ENCODE assay signal across 20 cellular contexts in the genomic region with DNA sequence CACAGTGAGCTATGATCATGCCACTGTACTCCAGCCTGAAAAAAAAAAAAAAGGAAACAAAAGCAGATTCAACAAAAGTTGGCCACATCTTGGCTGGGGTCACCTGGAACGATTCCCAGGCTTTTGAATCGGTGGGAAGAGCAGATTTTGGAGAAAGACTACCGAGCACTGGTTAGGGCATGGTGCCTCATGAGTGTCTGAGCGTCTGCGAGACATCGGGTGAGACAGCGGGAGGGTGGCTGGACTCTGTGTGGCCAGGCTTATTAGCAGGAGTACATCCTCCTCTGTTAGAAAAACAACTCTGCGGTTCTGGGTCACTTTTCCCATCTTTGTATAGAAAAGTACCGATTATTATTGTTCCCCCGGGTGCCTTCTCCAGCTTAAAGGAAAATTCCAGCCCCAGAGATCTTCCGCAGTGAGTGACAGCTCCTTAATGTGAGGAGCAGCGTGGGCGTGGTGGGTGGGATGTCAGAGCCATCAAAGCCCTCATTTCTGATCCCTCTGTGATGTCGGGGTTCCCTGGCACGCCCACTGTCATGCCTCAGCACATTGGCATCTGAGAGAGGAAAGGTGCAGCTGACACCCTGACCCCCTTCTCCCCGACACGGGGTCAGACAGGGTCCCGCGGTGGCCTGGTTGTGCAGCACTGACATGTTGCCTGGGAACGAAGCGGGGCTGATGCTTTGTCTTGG. TPM values are rescaled to one million over a fixed set of nuclear protein-coding genes. Genes with fewer than 3 reads are reported as not detected.
A peak's percentile ranks its signal among the peaks of the same experiment; 100 is the strongest.
DNase-seq lines count a peak whose midpoint lies in the region; ATAC-seq, FAIRE-seq and TF ChIP-seq lines count a peak whose summit lies in the region.
"Had no signal": no experiment of that assay in that cellular context is flagged by ENCODE, and none has a peak within 500 bp of the region (broad histone marks: within the 10 kb centered on the region; RNA-seq: fewer than 3 reads in every experiment).

No MANE protein-coding gene starts in this region.

- ATAC-seq in T-helper 17 cell (no peak), GM21723 (IDR thresholded peaks at IDR 0.05; ENCODE audit: unreplicated experiment) (no peak)
- ATAC-seq: body of pancreas; CD8-positive, alpha-beta T cell; stimulated activated memory B cell treated with anti-CD40 and anti-IgM and Interleukin-4, amounts not matched to agents 10 μg/mL and 1 μg/mL and 100 μg/mL, for 72 hours had no signal

- no peak for TF ChIP-seq POLR2A in GM12891 (IDR thresholded peaks at IDR 0.05; ENCODE audit: low read depth, low read length)

- peak; percentile 20 for FAIRE-seq in GM12891 (lab: Jason Lieb, UNC)
- FAIRE-seq: RCC 7860 had no signal

- H3K9me3 ChIP-seq in T-helper 17 cell (ENCODE audit: control insufficient read depth, low read length, poor library complexity, severe bottlenecking): no peaks in the 10 kb centered on the region
- H3K9me3 ChIP-seq: body of pancreas, suprapubic skin had no signal

- H3K27me3 Mint-ChIP-seq in T-helper 17 cell: peaks cover 11% of the 10 kb centered on the region
- no peaks in the 10 kb centered on the region for H3K27me3 Mint-ChIP-seq in endothelial cell (ENCODE audit: unreplicated experiment)

- H3K36me3 Mint-ChIP-seq in T-helper 17 cell (ENCODE audit: low read depth) (peaks cover 4% of the 10 kb centered on the region), endothelial cell (ENCODE audit: low read depth, unreplicated experiment) (no peaks in the 10 kb centered on the region)
- H3K36me3 Mint-ChIP-seq: activated naive CD8-positive, alpha-beta T cell treated with anti-CD3 and anti-CD28 coated beads for 36 hours; CD8-positive, alpha-beta T cell; stimulated activated memory B cell treated with anti-CD40 and anti-IgM and Interleukin-4, amounts not matched to agents 10 μg/mL and 1 μg/mL and 100 μg/mL, for 72 hours had no signal

- DNase-seq in GM12891 (ENCODE audit: insufficient read length, low spot score) (no peak), T-helper 17 cell (no peak), endothelial cell (ENCODE audit: low spot score) (no peak), putamen (ENCODE audit: low spot score) (peak; percentile 88), KG1 (lab: John Stamatoyannopoulos, UW) (no peak), A172 (ENCODE audit: low spot score) (no peak), DMS53 treated with DMSO at 0.1 percent for 48 hours (lab: John Stamatoyannopoulos, UW; ENCODE audit: unreplicated experiment) (no peak)
- DNase-seq: activated CD4-positive, alpha-beta T cell treated with anti-CD3 and anti-CD28 coated beads, Interleukin-2, amount 50 U/mL, for 4 hours; activated CD8-positive, alpha-beta memory T cell treated with anti-CD3 and anti-CD28 coated beads, Interleukin-2, amount 50 U/mL, for 48 hours; activated naive CD8-positive, alpha-beta T cell treated with anti-CD3 and anti-CD28 coated beads for 36 hours; CD8-positive, alpha-beta T cell; DMS153; mesenchymal stem cell; NCI-H510A; T-helper 9 cell had no signal

- no peak for TF ChIP-seq CTCF in endothelial cell (IDR thresholded peaks at IDR 0.05; ENCODE audit: unreplicated experiment)

- H3K4me1 Mint-ChIP-seq in T-helper 17 cell: peaks cover 7% of the 10 kb centered on the region
- H3K4me1 Mint-ChIP-seq in endothelial cell (ENCODE audit: unreplicated experiment): peaks cover 10% of the 10 kb centered on the region

- H3K9me3 Mint-ChIP-seq in endothelial cell (ENCODE audit: unreplicated experiment): no peaks in the 10 kb centered on the region
- H3K9me3 Mint-ChIP-seq: activated naive CD8-positive, alpha-beta T cell treated with anti-CD3 and anti-CD28 coated beads for 36 hours; CD8-positive, alpha-beta T cell; stimulated activated memory B cell treated with anti-CD40 and anti-IgM and Interleukin-4, amounts not matched to agents 10 μg/mL and 1 μg/mL and 100 μg/mL, for 72 hours had no signal

- H3K27ac Mint-ChIP-seq in T-helper 17 cell (peak overlapping the region; percentile 19), endothelial cell (ENCODE audit: unreplicated experiment) (peak overlapping the region; percentile 38)
- H3K27ac Mint-ChIP-seq: activated naive CD8-positive, alpha-beta T cell treated with anti-CD3 and anti-CD28 coated beads for 36 hours; CD8-positive, alpha-beta T cell; stimulated activated memory B cell treated with anti-CD40 and anti-IgM and Interleukin-4, amounts not matched to agents 10 μg/mL and 1 μg/mL and 100 μg/mL, for 72 hours had no signal

- H3K4me3 Mint-ChIP-seq in T-helper 17 cell (no peak overlapping the region), endothelial cell (ENCODE audit: unreplicated experiment) (no peak overlapping the region)
- H3K4me3 Mint-ChIP-seq: activated naive CD8-positive, alpha-beta T cell treated with anti-CD3 and anti-CD28 coated beads for 36 hours; CD8-positive, alpha-beta T cell; stimulated activated memory B cell treated with anti-CD40 and anti-IgM and Interleukin-4, amounts not matched to agents 10 μg/mL and 1 μg/mL and 100 μg/mL, for 72 hours had no signal

TF ChIP-seq in GM12891, 5 proteins besides CTCF, POLR2A, EP300 and RAD21:
- TF ChIP-seq SPI1 (IDR thresholded peaks at IDR 0.05; ENCODE audit: low read depth, low read length): no peak
- no peak for TF ChIP-seq POU2F2 (IDR thresholded peaks at IDR 0.05; ENCODE audit: low read depth, low read length)
- no peak for TF ChIP-seq PAX5 (IDR thresholded peaks at IDR 0.05; ENCODE audit: insufficient read depth, low read length, severe bottlenecking)

RNA-seq across cellular contexts. Expression of gene RGS9, which starts 6.9 kb away (rescaled TPM):
- 4.9 TPM for polyA plus RNA-seq in GM12891 (2012; ENCODE audit: low read depth, missing spikeins)
- total RNA-seq in T-helper 17 cell (1 to 10 TPM; 1.7 to 4.2 TPM), endothelial cell (ENCODE audit: unreplicated experiment) (8.5 TPM)
- total RNA-seq in A172 (2014; rRNA removed; shearing (Covaris generic)): 0.28 and 2.0 TPM in 2 replicates
